In the genomic region with DNA sequence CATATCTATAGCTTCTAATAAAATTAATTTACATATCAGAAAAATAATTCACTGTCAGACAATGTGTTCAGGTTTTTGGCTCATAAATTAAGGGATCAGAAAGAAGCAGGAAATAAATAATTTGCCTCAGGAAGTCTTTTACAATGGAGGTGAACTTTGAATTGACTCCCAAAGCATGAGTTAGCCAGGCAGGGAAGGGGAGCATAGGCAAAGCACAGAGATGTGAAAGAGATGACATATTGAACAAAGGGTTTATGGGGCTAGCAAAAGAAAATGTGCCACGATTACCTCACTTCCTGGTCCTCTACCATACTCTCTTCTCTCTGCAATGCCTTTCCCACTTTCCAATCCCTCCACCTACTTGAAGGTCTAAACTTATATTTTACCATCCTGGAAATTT, we compare ENCODE assay signal across 22 cellular contexts. TPM values are rescaled to one million over a fixed set of nuclear protein-coding genes. Genes with fewer than 3 reads are reported as not detected.
DNase-seq lines count a peak whose midpoint lies in the region; ATAC-seq, FAIRE-seq and TF ChIP-seq lines count a peak whose summit lies in the region.
"Had no signal": no experiment of that assay in that cellular context is flagged by ENCODE, and none has a peak within 500 bp of the region (broad histone marks: within the 10 kb centered on the region; RNA-seq: fewer than 3 reads in every experiment).

No MANE protein-coding gene starts in this region.

- peaks cover 13% of the 10 kb centered on the region for H3K4me1 Mint-ChIP-seq in GM23338

- TF ChIP-seq CTCF in IMR-90 (conservative IDR thresholded peaks at IDR 0.05; ENCODE audit: low read depth, low read length) (no peak), K562 (IDR thresholded peaks at IDR 0.05 in 2 of 3, conservative IDR thresholded peaks at IDR 0.05 in 1 of 3; ENCODE audit: insufficient read depth in 2 of 3, low read depth in 1 of 3, low read length in 3 of 3) (no peak), GM23338 (conservative IDR thresholded peaks at IDR 0.05; ENCODE audit: low read depth in 2 of 2) (no peak)

- H3K9me3 ChIP-seq in IMR-90 (ENCODE audit: control insufficient read depth, insufficient read depth, low read length) (no peaks in the 10 kb centered on the region), K562 (replicated peaks; ENCODE audit: control insufficient read depth, insufficient read depth, low read depth, low read length) (no peaks in the 10 kb centered on the region), mesenchymal stem cell (ENCODE audit: control insufficient read depth, low read length) (no peaks in the 10 kb centered on the region)
- H3K9me3 ChIP-seq: BE2C had no signal

- no peak overlapping the region for H2BK5ac ChIP-seq in IMR-90 (ENCODE audit: low read depth, low read length, poor library complexity, severe bottlenecking)
- no peak overlapping the region for H2BK5ac ChIP-seq in mesenchymal stem cell (ENCODE audit: low read depth, low read length, poor library complexity, severe bottlenecking)

- H3K56ac ChIP-seq in IMR-90 (ENCODE audit: extremely low read depth, insufficient read depth, low read length): no peak overlapping the region

- TF ChIP-seq POLR2A in IMR-90 (IDR thresholded peaks at IDR 0.05; ENCODE audit: low read depth, low read length) (no peak), K562 (conservative IDR thresholded peaks at IDR 0.05) (no peak)

- no peak overlapping the region for H2BK20ac ChIP-seq in IMR-90 (ENCODE audit: low read depth, low read length)

- H4K91ac ChIP-seq in IMR-90 (ENCODE audit: insufficient read depth, low read depth, low read length) (no peak overlapping the region), mesenchymal stem cell (ENCODE audit: low read length) (no peak overlapping the region)

- no peak overlapping the region for H2BK12ac ChIP-seq in mesenchymal stem cell (ENCODE audit: low read length in 2 of 2)

- H3K9me3 Mint-ChIP-seq in GM23338: peaks cover 7% of the 10 kb centered on the region; the same call in 2 of the 3 replicates
- H3K9me3 Mint-ChIP-seq: CD8-positive, alpha-beta T cell; HFFc6 had no signal

- BruUV-seq in IMR-90 (replicated peaks; lab: Mats Ljungman, UMichigan): no TSS peak
- no TSS peak for BruUV-seq in K562 (replicated peaks; lab: Mats Ljungman, UMichigan)

- ATAC-seq in IMR-90 (ENCODE audit: low read depth) (no peak), K562 (no peak), GM23338 (no peak)
- ATAC-seq: CD8-positive, alpha-beta T cell had no signal

- H2AK9ac ChIP-seq in IMR-90 (replicated peaks; ENCODE audit: low read depth, low read length, poor library complexity): no peak overlapping the region

- H4K8ac ChIP-seq in IMR-90 (ENCODE audit: low read depth in 2 of 2, low read length in 2 of 2): no peak overlapping the region
- no peak overlapping the region for H4K8ac ChIP-seq in mesenchymal stem cell (ENCODE audit: low read length)

- WGBS in IMR-90 (ENCODE audit: extremely low coverage in 2 of 2, insufficient read length in 1 of 2), 2 experiments: no CpG with 5 or more reads among the region's 1 CpG
- 0% methylated on average over 1 of the region's 1 CpG for WGBS in K562 (ENCODE audit: insufficient coverage, low coverage, missing lambda C conversion rate)
- WGBS in mesenchymal stem cell: 90% methylated on average over 1 of the region's 1 CpG

- H4K5ac ChIP-seq in IMR-90 (ENCODE audit: low read depth, low read length): no peak overlapping the region

- no peaks in the 10 kb centered on the region for H3K9me1 ChIP-seq in IMR-90 (ENCODE audit: insufficient read depth, low read length)
- H3K9me1 ChIP-seq in K562 (ENCODE audit: control insufficient read depth, insufficient read depth, low read length): no peaks in the 10 kb centered on the region

- H3K4ac ChIP-seq in IMR-90 (ENCODE audit: low read depth, low read length) (no peak overlapping the region), mesenchymal stem cell (ENCODE audit: low read depth in 1 of 2, low read length in 2 of 2) (no peak overlapping the region)

- H3K27ac ChIP-seq in IMR-90 (ENCODE audit: insufficient read depth, low read length): no peak overlapping the region
- H3K27ac ChIP-seq in K562 (ENCODE audit: extremely low read depth, low read depth, low read length): no peak overlapping the region
- no peak overlapping the region for H3K27ac ChIP-seq in mesenchymal stem cell (ENCODE audit: low read length, poor library complexity, severe bottlenecking)
- H3K27ac ChIP-seq in GM23338 (ENCODE audit: low read depth): no peak overlapping the region
- H3K27ac ChIP-seq: C4-2B had no signal

- H3K18ac ChIP-seq in IMR-90 (ENCODE audit: low read depth, low read length) (no peak overlapping the region), mesenchymal stem cell (ENCODE audit: low read depth in 1 of 2, low read length in 2 of 2) (no peak overlapping the region)

- H2AK5ac ChIP-seq in IMR-90 (ENCODE audit: low read depth, low read length) (no peak overlapping the region), mesenchymal stem cell (ENCODE audit: low read length, severe bottlenecking) (no peak overlapping the region)

- no peaks in the 10 kb centered on the region for H3K36me3 Mint-ChIP-seq in GM23338 (ENCODE audit: low read depth)

- intact Hi-C loops in IMR-90 (cut with micrococcal nuclease) (no loop called here), K562 (cut with micrococcal nuclease) (no loop called here)

- peaks cover 22% of the 10 kb centered on the region for H3K27me3 ChIP-seq in IMR-90 (ENCODE audit: control insufficient read depth, insufficient read depth, low read length)
- H3K27me3 ChIP-seq in K562 (ENCODE audit: control insufficient read depth in 2 of 2, insufficient read depth in 2 of 2, low read length in 2 of 2): peaks cover 9 to 21% of the 10 kb centered on the region in 2 experiments
- peaks cover 26 to 39% of the 10 kb centered on the region in 2 experiments for H3K27me3 ChIP-seq in mesenchymal stem cell (ENCODE audit: control insufficient read depth in 1 of 2, insufficient read depth in 1 of 2, low read length in 2 of 2)
- H3K27me3 ChIP-seq in GM23338 (ENCODE audit: insufficient read depth): no peaks in the 10 kb centered on the region

- CTCF ChIA-PET in IMR-90 (lab: Yijun Ruan, JAX) (no interaction called here), K562 (lab: Yijun Ruan, JAX; ENCODE audit: low intra/inter-chr PET ratio) (no interaction called here)

- H3K27ac Mint-ChIP-seq in GM23338: no peak overlapping the region
- H3K27ac Mint-ChIP-seq: HFFc6 had no signal

- H3F3A ChIP-seq in GM23338 (replicated peaks; ENCODE audit: low read depth): 0 out of 2 replicates have a peak, but pooled peaks cover 4% of the 10 kb centered on the region

- H3K79me2 ChIP-seq in K562 (ENCODE audit: control insufficient read depth, insufficient read depth, low read length): peaks cover 9% of the 10 kb centered on the region
- peaks cover 6% of the 10 kb centered on the region for H3K79me2 ChIP-seq in GM23338 (replicated peaks; ENCODE audit: insufficient read depth)

- FAIRE-seq in K562 (lab: Jason Lieb, UNC) (no peak), frontal cortex (lab: Jason Lieb, UNC) (no peak)
- FAIRE-seq: A204.1, D721Med, G401.6, GM12891 had no signal

- no peaks in the 10 kb centered on the region for H4K20me1 ChIP-seq in IMR-90 (ENCODE audit: insufficient read depth, low read length)
- no peaks in the 10 kb centered on the region for H4K20me1 ChIP-seq in K562 (replicated peaks; ENCODE audit: control insufficient read depth, insufficient read depth, low read length)
- no peaks in the 10 kb centered on the region for H4K20me1 ChIP-seq in GM23338 (replicated peaks; ENCODE audit: insufficient read depth)

- H3K4me3 ChIP-seq in IMR-90 (ENCODE audit: insufficient read depth, low read depth, low read length) (no peak overlapping the region), K562 (no peak overlapping the region), mesenchymal stem cell (ENCODE audit: insufficient read depth in 1 of 2, low read depth in 1 of 2, low read length in 2 of 2) (no peak overlapping the region), GM23338 (no peak overlapping the region)

- no peak overlapping the region for H3K4me3 Mint-ChIP-seq in GM23338
- H3K4me3 Mint-ChIP-seq: CD8-positive, alpha-beta T cell; HFFc6 had no signal

- H3K14ac ChIP-seq in IMR-90 (replicated peaks; ENCODE audit: low read depth, low read length) (no peak overlapping the region), mesenchymal stem cell (ENCODE audit: low read length in 2 of 2) (no peak overlapping the region)

- H3K9me2 ChIP-seq in GM23338 (ENCODE audit: insufficient read depth): no peaks in the 10 kb centered on the region

- DNase-seq in IMR-90 (no peak), K562 (ENCODE audit: extremely low read depth in 1 of 4, low spot score in 3 of 4) (no peak), mesenchymal stem cell (no peak), GM23338 (ENCODE audit: low spot score) (no peak), HT-29 (ENCODE audit: low spot score) (no peak), frontal cortex (ENCODE audit: low spot score in 2 of 2) (no peak), T-helper 2 cell (no peak)
- DNase-seq: BE2C; CD8-positive, alpha-beta T cell; COR-L47; DMS153; DMS79 treated with DMSO at 0.1 percent for 48 hours; EL; HCEC 1CT; HFFc6 had no signal

- no peak for TF ChIP-seq EP300 in K562 (IDR thresholded peaks at IDR 0.05; ENCODE audit: low read length)

- in situ Hi-C loops in IMR-90 (cut with MboI; ENCODE audit: low sequenced_read_pairs) (no loop called here), K562 (cut with MboI) (no loop called here)

- POLR2A ChIA-PET in IMR-90 (lab: Charles Lee; ENCODE audit: unreplicated experiment) (no interaction called here), K562 (lab: Yijun Ruan, JAX) (no interaction called here)

- H3K4me1 ChIP-seq in IMR-90 (ENCODE audit: control insufficient read depth, insufficient read depth, low read length) (no peaks in the 10 kb centered on the region), K562 (replicated peaks in 1 of 2; ENCODE audit: control insufficient read depth in 2 of 2, insufficient read depth in 2 of 2, low read length in 2 of 2) (peaks cover 3 to 13% of the 10 kb centered on the region in 2 experiments; a peak in 3 of 5 replicates), mesenchymal stem cell (ENCODE audit: control insufficient read depth, insufficient read depth, low read depth, low read length) (no peaks in the 10 kb centered on the region), GM23338 (ENCODE audit: insufficient read depth) (peaks cover 10% of the 10 kb centered on the region; the same call in 1 of the 2 replicates)
- H3K4me1 ChIP-seq: BE2C had no signal

- TF ChIP-seq RAD21 in IMR-90 (IDR thresholded peaks at IDR 0.05; ENCODE audit: low read length): no peak
- TF ChIP-seq RAD21 in K562 (CRISPR knock-in tag; conservative IDR thresholded peaks at IDR 0.05 in 1 of 2, IDR thresholded peaks at IDR 0.05 in 1 of 2): no peak

- H3K4me2 ChIP-seq in IMR-90 (ENCODE audit: low read depth, low read length): no peak overlapping the region
- no peak overlapping the region for H3K4me2 ChIP-seq in K562 (ENCODE audit: insufficient read depth, low read length)
- H3K4me2 ChIP-seq in mesenchymal stem cell (ENCODE audit: low read length, poor library complexity, severe bottlenecking): no peak overlapping the region
- no peak overlapping the region for H3K4me2 ChIP-seq in GM23338

- no peak overlapping the region for H2BK15ac ChIP-seq in IMR-90 (ENCODE audit: low read depth, low read length)
- no peak overlapping the region for H2BK15ac ChIP-seq in mesenchymal stem cell (ENCODE audit: low read depth, poor library complexity, severe bottlenecking)

- H2BK120ac ChIP-seq in IMR-90 (ENCODE audit: low read depth, low read length) (no peak overlapping the region), mesenchymal stem cell (ENCODE audit: low read depth, low read length) (no peak overlapping the region)

- H2AFZ ChIP-seq in IMR-90 (replicated peaks; ENCODE audit: low read length, poor library complexity) (no peak overlapping the region), K562 (ENCODE audit: low read depth, low read length) (0 out of 2 replicates have a peak overlapping the region, but pooled peaks have one; percentile 21), mesenchymal stem cell (ENCODE audit: low read depth, low read length) (peak overlapping the region; percentile 24), GM23338 (no peak overlapping the region)

- H3K9ac ChIP-seq in IMR-90 (ENCODE audit: low read depth, low read length): no peak overlapping the region
- no peak overlapping the region for H3K9ac ChIP-seq in K562 (ENCODE audit: insufficient read depth in 1 of 2, low read depth in 2 of 2, low read length in 2 of 2)
- no peak overlapping the region for H3K9ac ChIP-seq in mesenchymal stem cell (ENCODE audit: low read length)

- peaks cover 20% of the 10 kb centered on the region for H3K27me3 Mint-ChIP-seq in GM23338 (ENCODE audit: insufficient read depth, low read depth, poor library complexity)

- H3K36me3 ChIP-seq in IMR-90 (ENCODE audit: control insufficient read depth, insufficient read depth, low read length) (no peaks in the 10 kb centered on the region), K562 (ENCODE audit: control insufficient read depth, insufficient read depth, low read length) (no peaks in the 10 kb centered on the region), mesenchymal stem cell (ENCODE audit: control insufficient read depth in 1 of 2, insufficient read depth in 2 of 2, low read depth in 1 of 2, low read length in 2 of 2) (no peaks in the 10 kb centered on the region), GM23338 (ENCODE audit: insufficient read depth) (no peaks in the 10 kb centered on the region)
- H3K36me3 ChIP-seq: BE2C had no signal

- H3K23ac ChIP-seq in IMR-90 (ENCODE audit: low read depth, low read length) (0 out of 2 replicates have a peak overlapping the region, but pooled peaks have one; percentile 15), mesenchymal stem cell (ENCODE audit: low read length in 2 of 2) (no peak overlapping the region)

- dilution Hi-C loops in IMR-90 (cut with HindIII; ENCODE audit: low sequenced_read_pairs, unreplicated experiment): no loop called here

- H3K79me1 ChIP-seq in IMR-90 (ENCODE audit: low read depth in 1 of 2, low read length in 2 of 2) (peaks cover 6 to 16% of the 10 kb centered on the region in 2 experiments; a peak in 3 of 4 replicates), mesenchymal stem cell (replicated peaks; ENCODE audit: low read length, poor library complexity, severe bottlenecking) (peaks cover 3% of the 10 kb centered on the region)

RNA-seq across cellular contexts. Expression of a gene that starts 4.0 kb away (rescaled TPM):
- total RNA-seq in IMR-90 (2012; rRNA removed) (17.5 and 19.4 TPM in 2 replicates), K562 (2014; rRNA removed) (47.1 and 48.2 TPM in 2 replicates), K562 (2014; rRNA removed; fragmentation: Illumina TruSeq; extraction: Trizol) (57.4 and 58.3 TPM in 2 replicates), K562 (2015; rRNA removed; fragmentation: Illumina TruSeq; extraction: Trizol) (84.4 and 85.9 TPM in 2 replicates), K562 (2021) (81.9 and 82.1 TPM in 2 replicates), frontal cortex (30.6 TPM)
- polyA plus RNA-seq in IMR-90 (2012; rRNA removed) (103 and 115 TPM in 2 replicates), K562 (2011; rRNA removed) (134 and 136 TPM in 2 replicates), K562 (2014; fragmentation: Illumina TruSeq; extraction: Trizol) (68.9 and 70.0 TPM in 2 replicates), K562 (2014; fragmentation: Nextera tagmentation; extraction: Ambion mirVana) (10 to 100 TPM; 22.2 to 64.3 TPM), K562 (2014; rRNA removed) (72.9 and 90.3 TPM in 2 replicates), GM23338 (2016; fragmentation: Nextera tagmentation; extraction: Ambion mirVana) (37.0 and 43.0 TPM in 2 replicates)
- 63.3 and 67.6 TPM in 2 replicates for polyA plus RNA-seq in IMR-90 (2012; cell fraction: cytosol; rRNA removed)
- 96.3 and 166 TPM in 2 replicates for polyA plus RNA-seq in IMR-90 (2012; cell fraction: nucleus; rRNA removed; ENCODE audit: low replicate concordance)
- 137 and 211 TPM in 2 replicates for total RNA-seq in K562 (2011; cell fraction: chromatin; rRNA removed; ENCODE audit: low replicate concordance)
- 192 and 220 TPM in 2 replicates for total RNA-seq in K562 (2011; cell fraction: nucleolus; rRNA removed)
- 181 and 186 TPM in 2 replicates for total RNA-seq in K562 (2011; cell fraction: nucleoplasm; rRNA removed)
- 112 and 135 TPM in 2 replicates for polyA plus RNA-seq in K562 (2011; cell fraction: cytosol; rRNA removed)
- polyA plus RNA-seq in K562 (2011; cell fraction: nucleus; rRNA removed): 225 and 242 TPM in 2 replicates
- 67.4 and 141 TPM in 2 replicates for polyA plus RNA-seq in K562 (2012)
- 51.3 and 57.7 TPM in 2 replicates for polyA minus RNA-seq in K562 (2011; rRNA and poly(A)+ RNA removed)
- 41.3 and 44.2 TPM in 2 replicates for polyA minus RNA-seq in K562 (2011; cell fraction: cytosol; rRNA and poly(A)+ RNA removed)
- 33.4 and 36.8 TPM in 2 replicates for polyA minus RNA-seq in K562 (2011; cell fraction: nucleus; rRNA and poly(A)+ RNA removed)
- 214 TPM for polyA plus RNA-seq in mesenchymal stem cell (2013, experiment 1 of 2)
- polyA plus RNA-seq in mesenchymal stem cell (2013, experiment 2 of 2): 227 TPM
- total RNA-seq in GM23338 (2014; rRNA removed; shearing (Covaris generic)): 41.0 and 43.8 TPM in 2 replicates
- total RNA-seq in HT-29 (2014; rRNA removed; shearing (Covaris generic)): 90.3 and 95.0 TPM in 2 replicates

RNA-seq across cellular contexts. Expression of a gene that starts 18.2 kb away (rescaled TPM):
- total RNA-seq in IMR-90 (2012; rRNA removed): not detected in 2 replicates
- polyA plus RNA-seq in IMR-90 (2012; rRNA removed): not detected in 2 replicates
- polyA plus RNA-seq in IMR-90 (2012; cell fraction: cytosol; rRNA removed): not detected in 2 replicates
- not detected in 2 replicates for polyA plus RNA-seq in IMR-90 (2012; cell fraction: nucleus; rRNA removed; ENCODE audit: low replicate concordance)
- total RNA-seq in K562 (2011; cell fraction: chromatin; rRNA removed; ENCODE audit: low replicate concordance): not detected in 2 replicates
- not detected in 2 replicates for total RNA-seq in K562 (2011; cell fraction: nucleolus; rRNA removed)
- total RNA-seq in K562 (2011; cell fraction: nucleoplasm; rRNA removed): not detected in 2 replicates
- total RNA-seq in K562 (2014; rRNA removed): not detected in 2 replicates
- not detected in 2 replicates for total RNA-seq in K562 (2014; rRNA removed; fragmentation: Illumina TruSeq; extraction: Trizol)
- not detected in 2 replicates for total RNA-seq in K562 (2015; rRNA removed; fragmentation: Illumina TruSeq; extraction: Trizol)
- total RNA-seq in K562 (2021): not detected in 2 replicates
- not detected in 2 replicates for polyA plus RNA-seq in K562 (2011; rRNA removed)
- polyA plus RNA-seq in K562 (2011; cell fraction: cytosol; rRNA removed): not detected in 2 replicates
- not detected in 2 replicates for polyA plus RNA-seq in K562 (2011; cell fraction: nucleus; rRNA removed)
- not detected in 2 replicates for polyA plus RNA-seq in K562 (2012)
- not detected in 2 replicates for polyA plus RNA-seq in K562 (2014; fragmentation: Illumina TruSeq; extraction: Trizol)
- not detected for polyA plus RNA-seq in K562 (2014; fragmentation: Nextera tagmentation; extraction: Ambion mirVana)
- not detected in 2 replicates for polyA plus RNA-seq in K562 (2014; rRNA removed)
- polyA minus RNA-seq in K562 (2011; rRNA and poly(A)+ RNA removed): not detected in 2 replicates
- not detected in 2 replicates for polyA minus RNA-seq in K562 (2011; cell fraction: cytosol; rRNA and poly(A)+ RNA removed)
- polyA minus RNA-seq in K562 (2011; cell fraction: nucleus; rRNA and poly(A)+ RNA removed): not detected in 2 replicates
- not detected for polyA plus RNA-seq in mesenchymal stem cell (2013, experiment 1 of 2)
- not detected for polyA plus RNA-seq in mesenchymal stem cell (2013, experiment 2 of 2)
- not detected in 2 replicates for total RNA-seq in GM23338 (2014; rRNA removed; shearing (Covaris generic))
- not detected in 2 replicates for polyA plus RNA-seq in GM23338 (2016; fragmentation: Nextera tagmentation; extraction: Ambion mirVana)
- not detected in 2 replicates for total RNA-seq in HT-29 (2014; rRNA removed; shearing (Covaris generic))
- not detected for total RNA-seq in frontal cortex
- total RNA-seq: CD8-positive, alpha-beta T cell; H4; HFFc6 had no signal
- polyA plus RNA-seq: AG04450 had no signal

RNA-seq across cellular contexts. Expression of a gene that starts 59.9 kb away (rescaled TPM):
- total RNA-seq in IMR-90 (2012; rRNA removed) (not detected in 2 replicates), K562 (2014; rRNA removed) (0.04 TPM in 1 of 2 replicates, not detected in the other), K562 (2014; rRNA removed; fragmentation: Illumina TruSeq; extraction: Trizol) (not detected in 2 replicates), K562 (2015; rRNA removed; fragmentation: Illumina TruSeq; extraction: Trizol) (0.08 TPM in 1 of 2 replicates, not detected in the other), K562 (2021) (not detected in 2 replicates), frontal cortex (11.4 TPM)
- polyA plus RNA-seq in IMR-90 (2012; rRNA removed) (0.06 and 0.07 TPM in 2 replicates), K562 (2011; rRNA removed) (0.03 TPM in 1 of 2 replicates, not detected in the other), K562 (2014; fragmentation: Illumina TruSeq; extraction: Trizol) (not detected in 2 replicates), K562 (2014; fragmentation: Nextera tagmentation; extraction: Ambion mirVana) (under 1 TPM in 1 of 2 experiments, not detected in 1; 0.01 TPM), K562 (2014; rRNA removed) (0.11 TPM in 1 of 2 replicates, not detected in the other), GM23338 (2016; fragmentation: Nextera tagmentation; extraction: Ambion mirVana) (not detected in 2 replicates)
- polyA plus RNA-seq in IMR-90 (2012; cell fraction: cytosol; rRNA removed): not detected in 2 replicates
- 0.65 and 0.78 TPM in 2 replicates for polyA plus RNA-seq in IMR-90 (2012; cell fraction: nucleus; rRNA removed; ENCODE audit: low replicate concordance)
- total RNA-seq in K562 (2011; cell fraction: chromatin; rRNA removed; ENCODE audit: low replicate concordance): not detected in 2 replicates
- not detected in 2 replicates for total RNA-seq in K562 (2011; cell fraction: nucleolus; rRNA removed)
- not detected in 2 replicates for total RNA-seq in K562 (2011; cell fraction: nucleoplasm; rRNA removed)
- 0.09 TPM in 1 of 2 replicates, not detected in the other for polyA plus RNA-seq in K562 (2011; cell fraction: cytosol; rRNA removed)
- polyA plus RNA-seq in K562 (2011; cell fraction: nucleus; rRNA removed): 0.55 and 0.58 TPM in 2 replicates
- polyA plus RNA-seq in K562 (2012): 0.04 and 0.30 TPM in 2 replicates
- polyA minus RNA-seq in K562 (2011; rRNA and poly(A)+ RNA removed): not detected in 2 replicates
- polyA minus RNA-seq in K562 (2011; cell fraction: cytosol; rRNA and poly(A)+ RNA removed): not detected in 2 replicates
- polyA minus RNA-seq in K562 (2011; cell fraction: nucleus; rRNA and poly(A)+ RNA removed): not detected in 2 replicates
- polyA plus RNA-seq in mesenchymal stem cell (2013, experiment 1 of 2): 0.25 TPM
- 0.41 TPM for polyA plus RNA-seq in mesenchymal stem cell (2013, experiment 2 of 2)
- 0.14 TPM in 1 of 2 replicates, not detected in the other for total RNA-seq in GM23338 (2014; rRNA removed; shearing (Covaris generic))
- 0.31 and 0.55 TPM in 2 replicates for total RNA-seq in HT-29 (2014; rRNA removed; shearing (Covaris generic))
- total RNA-seq: H4 had no signal

Comparison
In these comparisons a context has a peak if more than half of its experiments do, and no peak if none do; other contexts are left out.
1. H2AFZ ChIP-seq: peak in K562 (single experiment) and mesenchymal stem cell (single experiment); none in IMR-90 (single experiment) and GM23338 (single experiment).